In the genomic region with DNA sequence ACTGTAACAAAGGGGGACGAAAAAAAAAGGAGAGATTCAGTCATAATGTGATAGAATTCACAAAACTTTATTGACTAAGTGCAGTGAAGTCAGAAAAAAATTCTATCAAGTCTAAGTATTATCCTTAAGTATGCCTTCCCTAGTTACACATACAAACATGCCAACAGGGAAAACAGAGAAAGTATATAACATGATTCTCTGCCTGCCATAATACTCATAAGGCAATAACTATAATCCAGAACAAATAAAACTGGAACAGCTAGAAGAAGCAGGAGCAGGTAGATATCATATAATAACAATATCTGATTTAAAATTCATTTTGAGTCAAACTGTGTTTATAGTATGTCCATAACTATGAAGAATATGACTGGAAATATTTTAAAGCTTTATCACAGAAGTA, we compare ENCODE assay signal across 27 cellular contexts.
"Had no signal": no experiment of that assay in that cellular context is flagged by ENCODE, and none has a peak within 500 bp of the region (broad histone marks: within the 10 kb centered on the region; RNA-seq: fewer than 3 reads in every experiment).

No MANE protein-coding gene starts in this region.

- H3K4me1 Mint-ChIP-seq: endodermal cell, mesothelial cell of epicardium had no signal

- ATAC-seq: effector memory CD8-positive, alpha-beta T cell; foreskin keratinocyte; gastroesophageal sphincter; heart left ventricle; left lung; left ventricle myocardium superior; lower lobe of right lung; naive thymus-derived CD4-positive, alpha-beta T cell; natural killer cell had no signal

- H3K27ac Mint-ChIP-seq: dendritic cell treated with granulocyte-macrophage colony-stimulating factor and Interleukin-4, amounts not matched to agents 40 ng/mL and 50 ng/mL, for 4 days; endodermal cell; immature natural killer cell; mesothelial cell of epicardium; naive thymus-derived CD4-positive, alpha-beta T cell; natural killer cell had no signal

- FAIRE-seq: endometrium, frontal cortex, kidney had no signal

- H3K4me1 ChIP-seq: colonic mucosa, esophagus muscularis mucosa, foreskin keratinocyte, gastroesophageal sphincter, heart left ventricle, left lung, lower lobe of right lung had no signal

- DNase-seq: colonic mucosa; cortex of kidney; effector CD8-positive, alpha-beta T cell; effector memory CD8-positive, alpha-beta T cell; endodermal cell; erythroblast; foreskin keratinocyte; heart left ventricle; hypothalamus; immature natural killer cell; islet precursor cell; kidney; kidney glomerular epithelial cell; left lung; left ventricle myocardium superior; lower lobe of right lung; mesenchymal stem cell; naive thymus-derived CD4-positive, alpha-beta T cell; natural killer cell had no signal

- H3K4me3 ChIP-seq: colonic mucosa, esophagus muscularis mucosa, gastroesophageal sphincter, heart left ventricle, hepatocyte, left lung, lower lobe of right lung had no signal

- H3K27me3 ChIP-seq: colonic mucosa, esophagus muscularis mucosa, foreskin keratinocyte, gastroesophageal sphincter, heart left ventricle, hepatocyte, left lung had no signal

- H3K36me3 Mint-ChIP-seq: natural killer cell had no signal

- H3K4me2 ChIP-seq: hepatocyte had no signal

- H3K27ac ChIP-seq: colonic mucosa, epithelial cell of prostate, esophagus muscularis mucosa, foreskin keratinocyte, gastroesophageal sphincter, heart left ventricle, hepatocyte, left lung, lower lobe of right lung had no signal

- H2AFZ ChIP-seq: hepatocyte had no signal

- H3K4me3 Mint-ChIP-seq: dendritic cell treated with granulocyte-macrophage colony-stimulating factor and Interleukin-4, amounts not matched to agents 40 ng/mL and 50 ng/mL, for 4 days; effector memory CD8-positive, alpha-beta T cell; endodermal cell; immature natural killer cell; mesothelial cell of epicardium; naive thymus-derived CD4-positive, alpha-beta T cell; natural killer cell had no signal

- H3K27me3 Mint-ChIP-seq: dendritic cell treated with granulocyte-macrophage colony-stimulating factor and Interleukin-4, amounts not matched to agents 40 ng/mL and 50 ng/mL, for 4 days; effector memory CD8-positive, alpha-beta T cell; naive thymus-derived CD4-positive, alpha-beta T cell had no signal

- H3K9me3 Mint-ChIP-seq: dendritic cell treated with granulocyte-macrophage colony-stimulating factor and Interleukin-4, amounts not matched to agents 40 ng/mL and 50 ng/mL, for 4 days; effector memory CD8-positive, alpha-beta T cell; endodermal cell; immature natural killer cell; mesothelial cell of epicardium; naive thymus-derived CD4-positive, alpha-beta T cell; natural killer cell had no signal

- H3K36me3 ChIP-seq: colonic mucosa had no signal

- H3K9me3 ChIP-seq: colonic mucosa, esophagus muscularis mucosa, gastroesophageal sphincter, heart left ventricle, left lung, lower lobe of right lung had no signal
